In the genomic region with DNA sequence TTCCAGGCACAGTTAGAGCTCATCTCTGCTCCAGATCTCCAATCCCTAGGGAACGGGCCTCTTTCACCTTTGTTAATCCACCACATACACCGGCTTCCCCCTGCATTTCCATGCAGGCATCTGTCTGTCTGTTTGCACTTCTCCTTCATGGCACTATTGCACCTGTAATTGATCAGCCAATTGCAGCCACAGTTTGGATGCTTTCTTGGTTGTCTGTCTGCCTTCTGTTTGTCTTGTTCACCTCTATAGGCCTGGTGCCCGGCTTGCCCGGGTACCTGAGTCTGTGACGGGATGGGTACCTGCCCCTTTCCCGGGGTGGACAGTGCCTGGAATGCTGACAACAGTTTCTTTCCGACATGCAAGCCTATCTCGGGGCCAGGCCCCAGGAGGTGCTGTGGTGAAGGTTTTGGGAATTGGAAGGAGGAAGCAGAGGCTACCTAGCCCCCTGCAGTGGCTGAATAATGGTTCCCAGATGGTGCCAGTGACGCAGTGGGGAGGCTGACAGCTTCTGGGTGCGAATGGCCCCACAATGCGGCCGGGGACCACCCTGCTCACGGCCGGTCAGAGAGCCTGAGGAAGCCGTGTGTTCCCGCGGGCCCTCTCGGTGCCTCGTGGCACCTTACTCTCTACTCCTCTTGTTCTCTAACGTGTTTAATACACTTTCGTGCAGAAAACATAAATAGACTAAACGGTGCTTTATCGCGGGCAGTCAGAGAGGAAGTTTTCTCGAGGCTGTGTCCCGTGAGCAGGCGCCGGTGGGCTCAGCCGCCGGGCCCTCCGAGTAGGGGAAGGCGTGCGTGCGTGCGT, we compare ENCODE assay signal across 2 cellular contexts.
A peak's percentile ranks its signal among the peaks of the same experiment; 100 is the strongest.
TF ChIP-seq lines count a peak whose summit lies in the region.

No MANE protein-coding gene starts in this region.

TF ChIP-seq in GM23338, 12 proteins besides CTCF, POLR2A, EP300 and RAD21 (continues in another document):
- TF ChIP-seq, protein P1, sequence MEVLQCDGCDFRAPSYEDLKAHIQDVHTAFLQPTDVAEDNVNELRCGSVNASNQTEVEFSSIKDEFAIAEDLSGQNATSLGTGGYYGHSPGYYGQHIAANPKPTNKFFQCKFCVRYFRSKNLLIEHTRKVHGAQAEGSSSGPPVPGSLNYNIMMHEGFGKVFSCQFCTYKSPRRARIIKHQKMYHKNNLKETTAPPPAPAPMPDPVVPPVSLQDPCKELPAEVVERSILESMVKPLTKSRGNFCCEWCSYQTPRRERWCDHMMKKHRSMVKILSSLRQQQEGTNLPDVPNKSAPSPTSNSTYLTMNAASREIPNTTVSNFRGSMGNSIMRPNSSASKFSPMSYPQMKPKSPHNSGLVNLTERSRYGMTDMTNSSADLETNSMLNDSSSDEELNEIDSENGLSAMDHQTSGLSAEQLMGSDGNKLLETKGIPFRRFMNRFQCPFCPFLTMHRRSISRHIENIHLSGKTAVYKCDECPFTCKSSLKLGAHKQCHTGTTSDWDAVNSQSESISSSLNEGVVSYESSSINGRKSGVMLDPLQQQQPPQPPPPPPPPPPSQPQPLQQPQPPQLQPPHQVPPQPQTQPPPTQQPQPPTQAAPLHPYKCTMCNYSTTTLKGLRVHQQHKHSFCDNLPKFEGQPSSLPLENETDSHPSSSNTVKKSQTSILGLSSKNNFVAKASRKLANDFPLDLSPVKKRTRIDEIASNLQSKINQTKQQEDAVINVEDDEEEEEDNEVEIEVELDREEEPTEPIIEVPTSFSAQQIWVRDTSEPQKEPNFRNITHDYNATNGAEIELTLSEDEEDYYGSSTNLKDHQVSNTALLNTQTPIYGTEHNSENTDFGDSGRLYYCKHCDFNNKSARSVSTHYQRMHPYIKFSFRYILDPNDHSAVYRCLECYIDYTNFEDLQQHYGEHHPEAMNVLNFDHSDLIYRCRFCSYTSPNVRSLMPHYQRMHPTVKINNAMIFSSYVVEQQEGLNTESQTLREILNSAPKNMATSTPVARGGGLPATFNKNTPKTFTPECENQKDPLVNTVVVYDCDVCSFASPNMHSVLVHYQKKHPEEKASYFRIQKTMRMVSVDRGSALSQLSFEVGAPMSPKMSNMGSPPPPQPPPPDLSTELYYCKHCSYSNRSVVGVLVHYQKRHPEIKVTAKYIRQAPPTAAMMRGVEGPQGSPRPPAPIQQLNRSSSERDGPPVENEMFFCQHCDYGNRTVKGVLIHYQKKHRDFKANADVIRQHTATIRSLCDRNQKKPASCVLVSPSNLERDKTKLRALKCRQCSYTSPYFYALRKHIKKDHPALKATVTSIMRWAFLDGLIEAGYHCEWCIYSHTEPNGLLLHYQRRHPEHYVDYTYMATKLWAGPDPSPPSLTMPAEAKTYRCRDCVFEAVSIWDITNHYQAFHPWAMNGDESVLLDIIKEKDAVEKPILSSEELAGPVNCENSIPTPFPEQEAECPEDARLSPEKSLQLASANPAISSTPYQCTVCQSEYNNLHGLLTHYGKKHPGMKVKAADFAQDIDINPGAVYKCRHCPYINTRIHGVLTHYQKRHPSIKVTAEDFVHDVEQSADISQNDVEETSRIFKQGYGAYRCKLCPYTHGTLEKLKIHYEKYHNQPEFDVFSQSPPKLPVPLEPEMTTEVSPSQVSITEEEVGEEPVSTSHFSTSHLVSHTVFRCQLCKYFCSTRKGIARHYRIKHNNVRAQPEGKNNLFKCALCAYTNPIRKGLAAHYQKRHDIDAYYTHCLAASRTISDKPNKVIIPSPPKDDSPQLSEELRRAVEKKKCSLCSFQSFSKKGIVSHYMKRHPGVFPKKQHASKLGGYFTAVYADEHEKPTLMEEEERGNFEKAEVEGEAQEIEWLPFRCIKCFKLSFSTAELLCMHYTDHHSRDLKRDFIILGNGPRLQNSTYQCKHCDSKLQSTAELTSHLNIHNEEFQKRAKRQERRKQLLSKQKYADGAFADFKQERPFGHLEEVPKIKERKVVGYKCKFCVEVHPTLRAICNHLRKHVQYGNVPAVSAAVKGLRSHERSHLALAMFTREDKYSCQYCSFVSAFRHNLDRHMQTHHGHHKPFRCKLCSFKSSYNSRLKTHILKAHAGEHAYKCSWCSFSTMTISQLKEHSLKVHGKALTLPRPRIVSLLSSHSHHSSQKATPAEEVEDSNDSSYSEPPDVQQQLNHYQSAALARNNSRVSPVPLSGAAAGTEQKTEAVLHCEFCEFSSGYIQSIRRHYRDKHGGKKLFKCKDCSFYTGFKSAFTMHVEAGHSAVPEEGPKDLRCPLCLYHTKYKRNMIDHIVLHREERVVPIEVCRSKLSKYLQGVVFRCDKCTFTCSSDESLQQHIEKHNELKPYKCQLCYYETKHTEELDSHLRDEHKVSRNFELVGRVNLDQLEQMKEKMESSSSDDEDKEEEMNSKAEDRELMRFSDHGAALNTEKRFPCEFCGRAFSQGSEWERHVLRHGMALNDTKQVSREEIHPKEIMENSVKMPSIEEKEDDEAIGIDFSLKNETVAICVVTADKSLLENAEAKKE (CRISPR knock-in tag; IDR thresholded peaks at IDR 0.05): no peak
- TF ChIP-seq, protein P2, sequence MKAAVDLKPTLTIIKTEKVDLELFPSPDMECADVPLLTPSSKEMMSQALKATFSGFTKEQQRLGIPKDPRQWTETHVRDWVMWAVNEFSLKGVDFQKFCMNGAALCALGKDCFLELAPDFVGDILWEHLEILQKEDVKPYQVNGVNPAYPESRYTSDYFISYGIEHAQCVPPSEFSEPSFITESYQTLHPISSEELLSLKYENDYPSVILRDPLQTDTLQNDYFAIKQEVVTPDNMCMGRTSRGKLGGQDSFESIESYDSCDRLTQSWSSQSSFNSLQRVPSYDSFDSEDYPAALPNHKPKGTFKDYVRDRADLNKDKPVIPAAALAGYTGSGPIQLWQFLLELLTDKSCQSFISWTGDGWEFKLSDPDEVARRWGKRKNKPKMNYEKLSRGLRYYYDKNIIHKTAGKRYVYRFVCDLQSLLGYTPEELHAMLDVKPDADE (IDR thresholded peaks at IDR 0.05): no peak
- no peak for TF ChIP-seq NANOG (IDR thresholded peaks at IDR 0.05; ENCODE audit: borderline replicate concordance)
- TF ChIP-seq, protein P3, sequence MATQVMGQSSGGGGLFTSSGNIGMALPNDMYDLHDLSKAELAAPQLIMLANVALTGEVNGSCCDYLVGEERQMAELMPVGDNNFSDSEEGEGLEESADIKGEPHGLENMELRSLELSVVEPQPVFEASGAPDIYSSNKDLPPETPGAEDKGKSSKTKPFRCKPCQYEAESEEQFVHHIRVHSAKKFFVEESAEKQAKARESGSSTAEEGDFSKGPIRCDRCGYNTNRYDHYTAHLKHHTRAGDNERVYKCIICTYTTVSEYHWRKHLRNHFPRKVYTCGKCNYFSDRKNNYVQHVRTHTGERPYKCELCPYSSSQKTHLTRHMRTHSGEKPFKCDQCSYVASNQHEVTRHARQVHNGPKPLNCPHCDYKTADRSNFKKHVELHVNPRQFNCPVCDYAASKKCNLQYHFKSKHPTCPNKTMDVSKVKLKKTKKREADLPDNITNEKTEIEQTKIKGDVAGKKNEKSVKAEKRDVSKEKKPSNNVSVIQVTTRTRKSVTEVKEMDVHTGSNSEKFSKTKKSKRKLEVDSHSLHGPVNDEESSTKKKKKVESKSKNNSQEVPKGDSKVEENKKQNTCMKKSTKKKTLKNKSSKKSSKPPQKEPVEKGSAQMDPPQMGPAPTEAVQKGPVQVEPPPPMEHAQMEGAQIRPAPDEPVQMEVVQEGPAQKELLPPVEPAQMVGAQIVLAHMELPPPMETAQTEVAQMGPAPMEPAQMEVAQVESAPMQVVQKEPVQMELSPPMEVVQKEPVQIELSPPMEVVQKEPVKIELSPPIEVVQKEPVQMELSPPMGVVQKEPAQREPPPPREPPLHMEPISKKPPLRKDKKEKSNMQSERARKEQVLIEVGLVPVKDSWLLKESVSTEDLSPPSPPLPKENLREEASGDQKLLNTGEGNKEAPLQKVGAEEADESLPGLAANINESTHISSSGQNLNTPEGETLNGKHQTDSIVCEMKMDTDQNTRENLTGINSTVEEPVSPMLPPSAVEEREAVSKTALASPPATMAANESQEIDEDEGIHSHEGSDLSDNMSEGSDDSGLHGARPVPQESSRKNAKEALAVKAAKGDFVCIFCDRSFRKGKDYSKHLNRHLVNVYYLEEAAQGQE (IDR thresholded peaks at IDR 0.05; ENCODE audit: unreplicated experiment): no peak
- TF ChIP-seq POLR2AphosphoS5 (IDR thresholded peaks at IDR 0.05; ENCODE audit: low read depth): no peak
- no peak for TF ChIP-seq STAT1 (IDR thresholded peaks at IDR 0.05; ENCODE audit: unreplicated experiment)
- TF ChIP-seq ZNF331 (CRISPR knock-in tag; IDR thresholded peaks at IDR 0.05; ENCODE audit: low read depth): no peak

TF ChIP-seq in WTC11, 78 proteins besides CTCF, POLR2A, EP300 and RAD21 (continued from another document):
- TF ChIP-seq, protein P4, sequence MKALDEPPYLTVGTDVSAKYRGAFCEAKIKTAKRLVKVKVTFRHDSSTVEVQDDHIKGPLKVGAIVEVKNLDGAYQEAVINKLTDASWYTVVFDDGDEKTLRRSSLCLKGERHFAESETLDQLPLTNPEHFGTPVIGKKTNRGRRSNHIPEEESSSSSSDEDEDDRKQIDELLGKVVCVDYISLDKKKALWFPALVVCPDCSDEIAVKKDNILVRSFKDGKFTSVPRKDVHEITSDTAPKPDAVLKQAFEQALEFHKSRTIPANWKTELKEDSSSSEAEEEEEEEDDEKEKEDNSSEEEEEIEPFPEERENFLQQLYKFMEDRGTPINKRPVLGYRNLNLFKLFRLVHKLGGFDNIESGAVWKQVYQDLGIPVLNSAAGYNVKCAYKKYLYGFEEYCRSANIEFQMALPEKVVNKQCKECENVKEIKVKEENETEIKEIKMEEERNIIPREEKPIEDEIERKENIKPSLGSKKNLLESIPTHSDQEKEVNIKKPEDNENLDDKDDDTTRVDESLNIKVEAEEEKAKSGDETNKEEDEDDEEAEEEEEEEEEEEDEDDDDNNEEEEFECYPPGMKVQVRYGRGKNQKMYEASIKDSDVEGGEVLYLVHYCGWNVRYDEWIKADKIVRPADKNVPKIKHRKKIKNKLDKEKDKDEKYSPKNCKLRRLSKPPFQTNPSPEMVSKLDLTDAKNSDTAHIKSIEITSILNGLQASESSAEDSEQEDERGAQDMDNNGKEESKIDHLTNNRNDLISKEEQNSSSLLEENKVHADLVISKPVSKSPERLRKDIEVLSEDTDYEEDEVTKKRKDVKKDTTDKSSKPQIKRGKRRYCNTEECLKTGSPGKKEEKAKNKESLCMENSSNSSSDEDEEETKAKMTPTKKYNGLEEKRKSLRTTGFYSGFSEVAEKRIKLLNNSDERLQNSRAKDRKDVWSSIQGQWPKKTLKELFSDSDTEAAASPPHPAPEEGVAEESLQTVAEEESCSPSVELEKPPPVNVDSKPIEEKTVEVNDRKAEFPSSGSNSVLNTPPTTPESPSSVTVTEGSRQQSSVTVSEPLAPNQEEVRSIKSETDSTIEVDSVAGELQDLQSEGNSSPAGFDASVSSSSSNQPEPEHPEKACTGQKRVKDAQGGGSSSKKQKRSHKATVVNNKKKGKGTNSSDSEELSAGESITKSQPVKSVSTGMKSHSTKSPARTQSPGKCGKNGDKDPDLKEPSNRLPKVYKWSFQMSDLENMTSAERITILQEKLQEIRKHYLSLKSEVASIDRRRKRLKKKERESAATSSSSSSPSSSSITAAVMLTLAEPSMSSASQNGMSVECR (CRISPR knock-in tag; IDR thresholded peaks at IDR 0.05; ENCODE audit: borderline replicate concordance): 0 out of 2 replicates have a peak, but pooled peaks have one; percentile 16
TF ChIP-seq in WTC11: peak in this region for 5.
